8 cellular contexts compared by ENCODE assay signal in genomic region chr4:153345011-153345981, GRCh38. TPM values are rescaled to one million over a fixed set of nuclear protein-coding genes. Genes with fewer than 3 reads are reported as not detected.
DNase-seq lines count a peak whose midpoint lies in the region; ATAC-seq, FAIRE-seq and TF ChIP-seq lines count a peak whose summit lies in the region.

No MANE protein-coding gene starts in this region.

- DNase-seq in GDM1 (lab: John Stamatoyannopoulos, UW) (peak; percentile 10), GM23338 (ENCODE audit: low spot score) (peak; percentile 84), LHCN-M2 (ENCODE audit: low read depth) (peak; percentile 69), astrocyte (ENCODE audit: low read depth) (peak; percentile 45), OCI-M2 (lab: John Stamatoyannopoulos, UW; ENCODE audit: unreplicated experiment) (no peak)
- peak; percentile 28 to 61 for DNase-seq in stimulated activated CD4-positive, alpha-beta T cell treated with anti-CD3 and anti-CD28 coated beads, Interleukin-12 subunit alpha, Interleukin-12 subunit beta, amount 100 ng/mL, for 24 hours (ENCODE audit: low read depth in 2 of 2)

- H3K4me1 ChIP-seq in GM23338 (ENCODE audit: insufficient read depth) (peaks cover 24% of the 10 kb centered on the region), astrocyte (ENCODE audit: insufficient read depth, low read length) (peaks cover 18% of the 10 kb centered on the region), iPS-18a (ENCODE audit: control insufficient read depth, low read depth, low read length) (peaks cover 19% of the 10 kb centered on the region)

- H3K36me3 ChIP-seq in GM23338 (ENCODE audit: insufficient read depth), result no peaks in the 10 kb centered on the region
- H3K36me3 ChIP-seq in SU-DHL-6 (ENCODE audit: low read length), result peaks cover 10% of the 10 kb centered on the region
- H3K36me3 ChIP-seq in astrocyte (ENCODE audit: insufficient read depth, low read length), result no peaks in the 10 kb centered on the region
- peaks cover 2% of the 10 kb centered on the region for H3K36me3 ChIP-seq in iPS-18a (ENCODE audit: control insufficient read depth, low read depth, low read length)

- peak overlapping the region; percentile 86 for H3K27ac ChIP-seq in GM23338 (ENCODE audit: low read depth)
- H3K27ac ChIP-seq in SU-DHL-6 (ENCODE audit: low read depth, low read length), result peak overlapping the region; percentile 98
- peak overlapping the region; percentile 73 for H3K27ac ChIP-seq in astrocyte (ENCODE audit: low read depth, low read length)
- H3K27ac ChIP-seq in iPS-18a (ENCODE audit: low read length), result peak overlapping the region; percentile 88

- H3K27ac Mint-ChIP-seq in GM23338 (peak overlapping the region; percentile 96), astrocyte (ENCODE audit: unreplicated experiment) (peak overlapping the region; percentile 16)

- H3K4me3 Mint-ChIP-seq in GM23338 (peak overlapping the region; percentile 94), astrocyte (ENCODE audit: unreplicated experiment) (peak overlapping the region; percentile 91)

- H2AFZ ChIP-seq in GM23338, result peak overlapping the region; percentile 94
- no peak overlapping the region for H2AFZ ChIP-seq in SU-DHL-6 (ENCODE audit: low read depth, low read length, severe bottlenecking)
- peak overlapping the region; percentile 90 for H2AFZ ChIP-seq in astrocyte (ENCODE audit: low read depth, low read length)

- H3K9me3 Mint-ChIP-seq in GM23338, result no peaks in the 10 kb centered on the region
- H3K9me3 Mint-ChIP-seq in astrocyte (ENCODE audit: unreplicated experiment), result no peaks in the 10 kb centered on the region

- no peaks in the 10 kb centered on the region for H3K9me2 ChIP-seq in GM23338 (ENCODE audit: insufficient read depth)
- no peaks in the 10 kb centered on the region for H3K9me2 ChIP-seq in SU-DHL-6 (replicated peaks; ENCODE audit: insufficient read depth, low read length)

- H4K20me1 ChIP-seq in GM23338 (replicated peaks; ENCODE audit: insufficient read depth) (no peaks in the 10 kb centered on the region), SU-DHL-6 (ENCODE audit: low read depth, low read length) (no peaks in the 10 kb centered on the region), astrocyte (ENCODE audit: insufficient read depth, low read length) (no peaks in the 10 kb centered on the region)

- H3K79me2 ChIP-seq in GM23338 (replicated peaks; ENCODE audit: insufficient read depth), result peaks cover 38% of the 10 kb centered on the region
- H3K79me2 ChIP-seq in SU-DHL-6 (ENCODE audit: insufficient read depth, low read length), result peaks cover 57% of the 10 kb centered on the region
- peaks cover 4% of the 10 kb centered on the region for H3K79me2 ChIP-seq in astrocyte (ENCODE audit: insufficient read depth, low read length)

- H3K4me3 ChIP-seq in GM23338, result peak overlapping the region; percentile 65
- peak overlapping the region; percentile 76 for H3K4me3 ChIP-seq in SU-DHL-6 (ENCODE audit: insufficient read depth, low read length, poor library complexity, severe bottlenecking)
- peak overlapping the region; percentile 74 for H3K4me3 ChIP-seq in astrocyte (ENCODE audit: insufficient read depth, low read depth, low read length)
- H3K4me3 ChIP-seq in iPS-18a (ENCODE audit: low read length), result peak overlapping the region; percentile 85

- H3K36me3 Mint-ChIP-seq in GM23338 (ENCODE audit: low read depth), result no peaks in the 10 kb centered on the region; the same call in 1 of the 3 replicates
- no peaks in the 10 kb centered on the region for H3K36me3 Mint-ChIP-seq in astrocyte (ENCODE audit: low read depth, unreplicated experiment)

- H3K9ac ChIP-seq in SU-DHL-6 (ENCODE audit: low read length) (peak overlapping the region; percentile 98), astrocyte (ENCODE audit: low read length) (peak overlapping the region; percentile 88), iPS-18a (ENCODE audit: low read length) (peak overlapping the region; percentile 95)

- H3K4me2 ChIP-seq in GM23338 (peak overlapping the region; percentile 91), SU-DHL-6 (ENCODE audit: low read depth, low read length, poor library complexity, severe bottlenecking) (peak overlapping the region; percentile 98), astrocyte (ENCODE audit: low read length) (peak overlapping the region; percentile 91)

- H3K27me3 Mint-ChIP-seq in GM23338 (ENCODE audit: insufficient read depth, low read depth, poor library complexity) (peaks cover 12% of the 10 kb centered on the region), astrocyte (ENCODE audit: low read depth, unreplicated experiment) (no peaks in the 10 kb centered on the region)

- H3K9me3 ChIP-seq in SU-DHL-6 (ENCODE audit: insufficient read depth, low read length), result no peaks in the 10 kb centered on the region
- no peaks in the 10 kb centered on the region for H3K9me3 ChIP-seq in astrocyte (ENCODE audit: insufficient read depth, low read depth, low read length)
- H3K9me3 ChIP-seq in iPS-18a (ENCODE audit: control insufficient read depth, low read depth, low read length), result no peaks in the 10 kb centered on the region

- TF ChIP-seq CTCF in GM23338 (conservative IDR thresholded peaks at IDR 0.05; ENCODE audit: low read depth in 2 of 2), result 0 out of 4 replicates have a peak, but pooled peaks have one; percentile 7 to 9
- no peak for TF ChIP-seq CTCF in SU-DHL-6 (IDR thresholded peaks at IDR 0.05; ENCODE audit: insufficient read depth, low read length, poor library complexity, severe bottlenecking)
- no peak for TF ChIP-seq CTCF in astrocyte (IDR thresholded peaks at IDR 0.05; ENCODE audit: insufficient read depth, low read depth, low read length)

- FAIRE-seq in astrocyte (lab: Jason Lieb, UNC), result no peak

- peaks cover 30% of the 10 kb centered on the region for H3K4me1 Mint-ChIP-seq in GM23338
- peaks cover 22% of the 10 kb centered on the region for H3K4me1 Mint-ChIP-seq in astrocyte (ENCODE audit: low read depth, unreplicated experiment)

- ATAC-seq in GM23338, result peak; percentile 27

- 0 out of 2 replicates have a peak, but pooled peaks cover 8% of the 10 kb centered on the region for H3K27me3 ChIP-seq in GM23338 (ENCODE audit: insufficient read depth)
- no peaks in the 10 kb centered on the region for H3K27me3 ChIP-seq in SU-DHL-6 (ENCODE audit: low read length)
- no peaks in the 10 kb centered on the region for H3K27me3 ChIP-seq in astrocyte (ENCODE audit: insufficient read depth, low read length)
- no peaks in the 10 kb centered on the region for H3K27me3 ChIP-seq in iPS-18a (ENCODE audit: control insufficient read depth, insufficient read depth, low read length)

- H3F3A ChIP-seq in GM23338 (replicated peaks; ENCODE audit: low read depth), result no peaks in the 10 kb centered on the region
- peaks cover 32% of the 10 kb centered on the region for H3F3A ChIP-seq in SU-DHL-6 (ENCODE audit: insufficient read depth)

RNA-seq across cellular contexts. Expression of gene MND1, which starts 0.8 kb away (rescaled TPM):
- total RNA-seq in GM23338 (2014; rRNA removed; shearing (Covaris generic)), result 22.5 and 26.2 TPM in 2 replicates
- polyA plus RNA-seq in GM23338 (2016; fragmentation: Nextera tagmentation; extraction: Ambion mirVana), result 61.1 and 63.5 TPM in 2 replicates
- total RNA-seq in LHCN-M2 (2014; rRNA removed), result 15.8 and 20.5 TPM in 2 replicates
- 4.8 TPM for polyA plus RNA-seq in LHCN-M2 (2012)
- total RNA-seq in astrocyte, result 1.00 and 1.0 TPM in 2 replicates

Comparison
In these comparisons a context has a peak if more than half of its experiments do, and no peak if none do; other contexts are left out.
1. CTCF ChIP-seq: peak in GM23338 (2 of 2); none in SU-DHL-6 (single experiment) and astrocyte (single experiment).
2. Peak in every context shown above with its lines, with median percentiles within 50 percentile points of each other: H3K27ac ChIP-seq, H3K4me2 ChIP-seq, H3K4me3 ChIP-seq and H3K9ac ChIP-seq.